In genomic region chr9:82934949-82935348, GRCh38 we compare ENCODE assay signal across 12 cellular contexts.
A peak's percentile ranks its signal among the peaks of the same experiment; 100 is the strongest.
DNase-seq lines count a peak whose midpoint lies in the region; ATAC-seq and TF ChIP-seq lines count a peak whose summit lies in the region.
"Had no signal": no experiment of that assay in that cellular context is flagged by ENCODE, and none has a peak within 500 bp of the region (broad histone marks: within the 10 kb centered on the region; RNA-seq: fewer than 3 reads in every experiment).

No MANE protein-coding gene starts in this region.

- no peaks in the 10 kb centered on the region for H3K36me3 ChIP-seq in RWPE2 (ENCODE audit: low read depth)
- no peaks in the 10 kb centered on the region for H3K36me3 ChIP-seq in sigmoid colon

- ATAC-seq in RWPE2 (ENCODE audit: low read depth) = peak; percentile 99
- ATAC-seq: activated CD8-positive, alpha-beta memory T cell treated with anti-CD3 and anti-CD28 coated beads, Interleukin-2, amount 10 ng/mL, durations not matched to agents 7 days and 5 days had no signal

- DNase-seq in NCI-H748 (lab: John Stamatoyannopoulos, UW; ENCODE audit: unreplicated experiment) (peak; percentile 35), NCI-H748 treated with DMSO at 0.1 percent for 48 hours (lab: John Stamatoyannopoulos, UW) (no peak), RWPE2 (ENCODE audit: low spot score) (no peak), foreskin fibroblast (peak; percentile 14 to 42), type B pancreatic cell (ENCODE audit: extremely low spot score, unreplicated experiment) (no peak), amniotic stem cell (lab: John Stamatoyannopoulos, UW) (no peak), COR-L47 (lab: John Stamatoyannopoulos, UW) (no peak), sigmoid colon (no peak)
- DNase-seq: activated CD8-positive, alpha-beta memory T cell treated with anti-CD3 and anti-CD28 coated beads, Interleukin-2, amount 10 ng/mL, durations not matched to agents 7 days and 5 days; kidney; retina; SHP77 treated with DMSO at 0.1 percent for 48 hours had no signal

- peaks cover 15% of the 10 kb centered on the region for H3K4me1 Mint-ChIP-seq in type B pancreatic cell (ENCODE audit: unreplicated experiment)
- H3K4me1 Mint-ChIP-seq: activated CD8-positive, alpha-beta memory T cell treated with anti-CD3 and anti-CD28 coated beads, Interleukin-2, amount 10 ng/mL, durations not matched to agents 7 days and 5 days had no signal

- H3K27me3 ChIP-seq in RWPE2 (ENCODE audit: insufficient read depth, poor library complexity, severe bottlenecking) (no peaks in the 10 kb centered on the region), sigmoid colon (no peaks in the 10 kb centered on the region)

- H3K27me3 Mint-ChIP-seq in type B pancreatic cell = peaks cover 3% of the 10 kb centered on the region
- H3K27me3 Mint-ChIP-seq: activated CD8-positive, alpha-beta memory T cell treated with anti-CD3 and anti-CD28 coated beads, Interleukin-2, amount 10 ng/mL, durations not matched to agents 7 days and 5 days had no signal

- no peak for TF ChIP-seq EP300 in sigmoid colon (IDR thresholded peaks at IDR 0.05)

- H3K36me3 Mint-ChIP-seq in type B pancreatic cell = no peaks in the 10 kb centered on the region
- H3K36me3 Mint-ChIP-seq: activated CD8-positive, alpha-beta memory T cell treated with anti-CD3 and anti-CD28 coated beads, Interleukin-2, amount 10 ng/mL, durations not matched to agents 7 days and 5 days had no signal

- peak overlapping the region; percentile 72 for H3K27ac Mint-ChIP-seq in type B pancreatic cell
- H3K27ac Mint-ChIP-seq: activated CD8-positive, alpha-beta memory T cell treated with anti-CD3 and anti-CD28 coated beads, Interleukin-2, amount 10 ng/mL, durations not matched to agents 7 days and 5 days had no signal

- intact Hi-C loops in sigmoid colon (cut with DNase I) = no loop called here

- peaks cover 15% of the 10 kb centered on the region for H3K4me1 ChIP-seq in RWPE2 (ENCODE audit: insufficient read depth, poor library complexity, severe bottlenecking)
- no peaks in the 10 kb centered on the region for H3K4me1 ChIP-seq in sigmoid colon

- H3K27ac ChIP-seq in RWPE2 (ENCODE audit: poor library complexity, severe bottlenecking) (peak overlapping the region; percentile 75), sigmoid colon (no peak overlapping the region)

- peak overlapping the region; percentile 6 for H3K4me3 Mint-ChIP-seq in type B pancreatic cell
- H3K4me3 Mint-ChIP-seq: activated CD8-positive, alpha-beta memory T cell treated with anti-CD3 and anti-CD28 coated beads, Interleukin-2, amount 10 ng/mL, durations not matched to agents 7 days and 5 days had no signal

- H3K9me3 ChIP-seq in RWPE2 (ENCODE audit: severe bottlenecking) (no peaks in the 10 kb centered on the region), sigmoid colon (no peaks in the 10 kb centered on the region)

- no peaks in the 10 kb centered on the region for H3K9me3 Mint-ChIP-seq in type B pancreatic cell

- no peak for TF ChIP-seq POLR2A in sigmoid colon (IDR thresholded peaks at IDR 0.05)

- H3K4me3 ChIP-seq in RWPE2 (ENCODE audit: severe bottlenecking) (no peak overlapping the region), foreskin fibroblast (ENCODE audit: low read depth in 1 of 2, low read length in 2 of 2) (no peak overlapping the region), sigmoid colon (no peak overlapping the region)

- WGBS in sigmoid colon, 2 donors = 68 to 85% methylated on average over 2 of the region's 2 CpGs

- TF ChIP-seq CTCF in RWPE2 (IDR thresholded peaks at IDR 0.05; ENCODE audit: poor library complexity, severe bottlenecking) (no peak), foreskin fibroblast (IDR thresholded peaks at IDR 0.05; ENCODE audit: low read depth, low read length) (no peak), type B pancreatic cell (conservative IDR thresholded peaks at IDR 0.05) (no peak), sigmoid colon (IDR thresholded peaks at IDR 0.05) (no peak)

Comparison
In these comparisons a context has a peak if more than half of its experiments do, and no peak if none do; other contexts are left out.
1. DNase-seq: peak in NCI-H748 (single experiment) and foreskin fibroblast (2 of 2); none in NCI-H748 treated with DMSO at 0.1 percent for 48 hours (single experiment), RWPE2 (single experiment), type B pancreatic cell (single experiment), amniotic stem cell (single experiment), COR-L47 (single experiment) and sigmoid colon (single experiment).